8 cellular contexts compared by ENCODE assay signal in genomic region chr2:172931923-172932520, GRCh38.
DNase-seq lines count a peak whose midpoint lies in the region; ATAC-seq and TF ChIP-seq lines count a peak whose summit lies in the region.

No MANE protein-coding gene starts in this region.

- no peak overlapping the region for H3K4me3 Mint-ChIP-seq in stimulated activated naive B cell treated with anti-CD40 and anti-IgM and Interleukin-4, amounts not matched to agents 10 μg/mL and 1 μg/mL and 100 μg/mL, for 72 hours

- no peak for ATAC-seq in stimulated activated naive B cell treated with anti-CD40 and anti-IgM and Interleukin-4, amounts not matched to agents 10 μg/mL and 1 μg/mL and 100 μg/mL, for 72 hours (replicated peaks)
- no peak for ATAC-seq in GM21528 (IDR thresholded peaks at IDR 0.05; ENCODE audit: low FRiP score, unreplicated experiment)

- H3K27me3 ChIP-seq in effector memory CD4-positive, alpha-beta T cell (replicated peaks; ENCODE audit: control insufficient read depth, insufficient read depth, low read length, poor library complexity, severe bottlenecking), result no peaks in the 10 kb centered on the region

- H3K27ac ChIP-seq in 22Rv1, result no peak overlapping the region
- H3K27ac ChIP-seq in effector memory CD4-positive, alpha-beta T cell (ENCODE audit: insufficient read depth, low read length, poor library complexity, severe bottlenecking), result no peak overlapping the region

- peaks cover 15 to 27% of the 10 kb centered on the region in 2 donors for H3K27me3 Mint-ChIP-seq in stimulated activated naive B cell treated with anti-CD40 and anti-IgM and Interleukin-4, amounts not matched to agents 10 μg/mL and 1 μg/mL and 100 μg/mL, for 72 hours

- H3K4me3 ChIP-seq in effector memory CD4-positive, alpha-beta T cell (ENCODE audit: insufficient read depth, low read depth, low read length, poor library complexity, severe bottlenecking), result no peak overlapping the region

- peak; percentile 28 for DNase-seq in NCI-H345 (lab: John Stamatoyannopoulos, UW)
- DNase-seq in activated CD4-positive, alpha-beta T cell treated with anti-CD3 and anti-CD28 coated beads, Interleukin-2, amount 50 U/mL, for 24 hours (ENCODE audit: low read depth in 1 of 2, low spot score in 1 of 2), result peak; percentile 10 to 45
- DNase-seq in effector memory CD4-positive, alpha-beta T cell, result peak in 2 of 3 donors; percentile 1 to 26
- peak; percentile 79 for DNase-seq in myocyte (ENCODE audit: low read depth)
- peak; percentile 13 for DNase-seq in stimulated activated naive B cell treated with anti-CD40 and anti-IgM and Interleukin-4, amounts not matched to agents 10 μg/mL and 1 μg/mL and 100 μg/mL, for 72 hours

- peak; percentile 68 for TF ChIP-seq CTCF in 22Rv1 (IDR thresholded peaks at IDR 0.05)
- TF ChIP-seq CTCF in GM12873 (IDR thresholded peaks at IDR 0.05; ENCODE audit: insufficient read depth, low read depth, low read length, missing control alignments), result peak; percentile 69

- no peaks in the 10 kb centered on the region for H3K36me3 ChIP-seq in effector memory CD4-positive, alpha-beta T cell (ENCODE audit: control insufficient read depth, insufficient read depth, low read length)

- no peak overlapping the region for H3K27ac Mint-ChIP-seq in stimulated activated naive B cell treated with anti-CD40 and anti-IgM and Interleukin-4, amounts not matched to agents 10 μg/mL and 1 μg/mL and 100 μg/mL, for 72 hours

- H3K4me1 Mint-ChIP-seq in stimulated activated naive B cell treated with anti-CD40 and anti-IgM and Interleukin-4, amounts not matched to agents 10 μg/mL and 1 μg/mL and 100 μg/mL, for 72 hours, result no peaks in the 10 kb centered on the region

- H3K4me1 ChIP-seq in effector memory CD4-positive, alpha-beta T cell (ENCODE audit: control insufficient read depth, insufficient read depth, low read length, poor library complexity, severe bottlenecking), result peaks cover 4% of the 10 kb centered on the region

- no peaks in the 10 kb centered on the region for H3K9me3 ChIP-seq in effector memory CD4-positive, alpha-beta T cell (ENCODE audit: control insufficient read depth, low read length)

- H3K36me3 Mint-ChIP-seq in stimulated activated naive B cell treated with anti-CD40 and anti-IgM and Interleukin-4, amounts not matched to agents 10 μg/mL and 1 μg/mL and 100 μg/mL, for 72 hours, result no peaks in the 10 kb centered on the region

- no peaks in the 10 kb centered on the region for H3K9me3 Mint-ChIP-seq in stimulated activated naive B cell treated with anti-CD40 and anti-IgM and Interleukin-4, amounts not matched to agents 10 μg/mL and 1 μg/mL and 100 μg/mL, for 72 hours

Comparison
In these comparisons a context has a peak if more than half of its experiments do, and no peak if none do; other contexts are left out.
1. DNase-seq: peak in every context shown above with its lines; median percentile 79 in myocyte; 28 in NCI-H345; 28 in activated CD4-positive, alpha-beta T cell treated with anti-CD3 and anti-CD28 coated beads, Interleukin-2, amount 50 U/mL, for 24 hours; 14 in effector memory CD4-positive, alpha-beta T cell; 13 in stimulated activated naive B cell treated with anti-CD40 and anti-IgM and Interleukin-4, amounts not matched to agents 10 μg/mL and 1 μg/mL and 100 μg/mL, for 72 hours.